In the genomic region with DNA sequence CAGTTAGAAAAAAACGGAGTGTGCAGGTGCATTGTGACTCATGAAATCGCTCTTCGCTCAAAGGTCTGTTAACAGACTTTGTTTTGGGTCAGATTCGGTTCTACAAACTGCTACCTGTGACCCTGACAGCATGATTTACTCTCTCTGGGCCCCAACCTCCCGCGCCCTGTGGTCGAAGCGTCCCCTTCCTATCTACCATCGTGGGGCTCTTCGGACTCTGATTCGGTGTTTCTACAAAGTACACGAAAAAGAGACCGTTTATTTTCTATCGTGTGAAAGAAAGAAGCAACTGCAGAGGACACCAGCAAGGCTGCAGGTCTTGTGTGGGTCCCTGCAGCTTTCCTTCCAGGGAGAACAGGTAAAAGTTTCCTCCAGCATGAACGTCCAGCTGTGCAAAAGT, we compare ENCODE assay signal across 17 cellular contexts. TPM values are rescaled to one million over a fixed set of nuclear protein-coding genes. Genes with fewer than 3 reads are reported as not detected.
DNase-seq lines count a peak whose midpoint lies in the region; ATAC-seq and TF ChIP-seq lines count a peak whose summit lies in the region.
"Had no signal": no experiment of that assay in that cellular context is flagged by ENCODE, and none has a peak within 500 bp of the region (broad histone marks: within the 10 kb centered on the region; RNA-seq: fewer than 3 reads in every experiment).

No MANE protein-coding gene starts in this region.

- H3K4me1 ChIP-seq in BE2C (peaks cover 35% of the 10 kb centered on the region), gastroesophageal sphincter (peaks cover 0 to 19% (median 0%) of the 10 kb centered on the region in 3 donors), rectal smooth muscle tissue (ENCODE audit: control insufficient read depth, insufficient read depth, low read length) (peaks cover 19% of the 10 kb centered on the region)

- H3K27ac ChIP-seq in gastroesophageal sphincter (peak overlapping the region in 3 of 4 donors; percentile 73 to 86 (median 74)), rectal smooth muscle tissue (ENCODE audit: low read depth, low read length) (peak overlapping the region; percentile 86)
- H3K27ac ChIP-seq: PC-9 had no signal

- H3K4me3 ChIP-seq in BE2C (ENCODE audit: low read depth, low read length) (peak overlapping the region; percentile 37), gastroesophageal sphincter (no peak overlapping the region), rectal smooth muscle tissue (ENCODE audit: low read length) (peak overlapping the region; percentile 4)
- H3K4me3 ChIP-seq: GM23338, PC-9 had no signal

- H3K9me3 ChIP-seq in BE2C (no peaks in the 10 kb centered on the region), gastroesophageal sphincter (no peaks in the 10 kb centered on the region)

- WGBS in gastroesophageal sphincter (ENCODE audit: low coverage in 1 of 2), 2 donors: 39 to 67% methylated on average over 5 to 14 of the region's 15 CpGs

- no peaks in the 10 kb centered on the region for H3K27me3 ChIP-seq in BE2C
- H3K27me3 ChIP-seq in gastroesophageal sphincter: peaks cover 2% of the 10 kb centered on the region
- no peaks in the 10 kb centered on the region for H3K27me3 ChIP-seq in rectal smooth muscle tissue (ENCODE audit: control insufficient read depth, insufficient read depth, low read length)

- no peak for TF ChIP-seq EP300 in gastroesophageal sphincter (IDR thresholded peaks at IDR 0.05)

- H3K36me3 ChIP-seq in BE2C (no peaks in the 10 kb centered on the region), gastroesophageal sphincter (no peaks in the 10 kb centered on the region), rectal smooth muscle tissue (ENCODE audit: control insufficient read depth, insufficient read depth, low read length) (no peaks in the 10 kb centered on the region)

- TF ChIP-seq CTCF in BE2C (IDR thresholded peaks at IDR 0.05; ENCODE audit: low read depth, low read length) (no peak), gastroesophageal sphincter (IDR thresholded peaks at IDR 0.05) (no peak)

- no peak overlapping the region for H3K9ac ChIP-seq in rectal smooth muscle tissue (ENCODE audit: low read length)

- DNase-seq in BE2C (no peak), iPS-NIHi11 (ENCODE audit: low spot score) (no peak)
- DNase-seq: Calu3; CD4-positive, alpha-beta T cell; DMS79 treated with DMSO at 0.1 percent for 48 hours; KBM-7; NCI-H146; NCI-H2081 treated with DMSO at 0.1 percent for 48 hours; NCI-H345; PC-9 had no signal

- no peak for TF ChIP-seq POLR2A in gastroesophageal sphincter (IDR thresholded peaks at IDR 0.05)

- ATAC-seq in SK-N-SH treated with all-trans-retinoic acid at 6 μM for 48 hours: no peak
- ATAC-seq in gastroesophageal sphincter: no peak
- ATAC-seq in HG02678 (IDR thresholded peaks at IDR 0.05; ENCODE audit: unreplicated experiment): no peak
- no peak for ATAC-seq in HG02870 (IDR thresholded peaks at IDR 0.05; ENCODE audit: unreplicated experiment)
- ATAC-seq in GM21515 (IDR thresholded peaks at IDR 0.05; ENCODE audit: unreplicated experiment): no peak
- ATAC-seq: GM23338 had no signal

TF ChIP-seq in SK-N-SH treated with all-trans-retinoic acid at 6 μM for 48 hours, 23 proteins besides CTCF, POLR2A, EP300 and RAD21:
- TF ChIP-seq TCF4 (CRISPR knock-in tag; IDR thresholded peaks at IDR 0.05; ENCODE audit: borderline replicate concordance) (no peak), SNAI2 (CRISPR knock-in tag; IDR thresholded peaks at IDR 0.05) (0 out of 2 replicates have a peak, but pooled peaks have one; percentile 4)

RNA-seq across cellular contexts. Expression of gene SLC19A1, which starts 29.4 kb away (rescaled TPM):
- polyA plus RNA-seq in BE2C (2012; ENCODE audit: insufficient read depth, insufficient read length, low read depth): 63.1 TPM
- 1 to 10 TPM; 1.5 to 8.6 (median 5.3) TPM for total RNA-seq in gastroesophageal sphincter

Comparison
In these comparisons a context has a peak if more than half of its experiments do, and no peak if none do; other contexts are left out.
1. H3K4me3 ChIP-seq: peak in BE2C (single experiment) and rectal smooth muscle tissue (single experiment); none in gastroesophageal sphincter (0 of 2).